Comparison of ENCODE assay signal across 9 cellular contexts in genomic region chr10:6279540-6280267, GRCh38.
DNase-seq lines count a peak whose midpoint lies in the region; ATAC-seq and TF ChIP-seq lines count a peak whose summit lies in the region.
"Had no signal": no experiment of that assay in that cellular context is flagged by ENCODE, and none has a peak within 500 bp of the region (broad histone marks: within the 10 kb centered on the region; RNA-seq: fewer than 3 reads in every experiment).

No MANE protein-coding gene starts in this region.

- H3F3A ChIP-seq in PC-9 (ENCODE audit: insufficient read depth, low read depth), result peaks cover 32% of the 10 kb centered on the region; the same call in 1 of the 2 replicates

- no peak overlapping the region for H2BK15ac ChIP-seq in neuronal stem cell (ENCODE audit: low read length)

- H3K4me1 ChIP-seq in PC-9 (replicated peaks; ENCODE audit: insufficient read depth) (peaks cover 34% of the 10 kb centered on the region), fibroblast of lung (ENCODE audit: control insufficient read depth, extremely low read depth, insufficient read depth, low read length) (peaks cover 11% of the 10 kb centered on the region), neuronal stem cell (ENCODE audit: control insufficient read depth in 2 of 2, insufficient read depth in 1 of 2, low read depth in 1 of 2, low read length in 2 of 2) (peaks cover 12 to 22% of the 10 kb centered on the region in 2 donors)

- H3K9ac ChIP-seq in fibroblast of lung (ENCODE audit: insufficient read depth, low read length) (peak overlapping the region; percentile 1), neuronal stem cell (ENCODE audit: low read depth, low read length, poor library complexity) (no peak overlapping the region)

- BruUV-seq in PC-9 (replicated peaks; lab: Mats Ljungman, UMichigan), result TSS peak; percentile 20

- H4K20me1 ChIP-seq in PC-9 (ENCODE audit: insufficient read depth) (no peaks in the 10 kb centered on the region), fibroblast of lung (ENCODE audit: control insufficient read depth, extremely low read depth, insufficient read depth, low read length) (no peaks in the 10 kb centered on the region)

- no peak overlapping the region for H2BK12ac ChIP-seq in neuronal stem cell (ENCODE audit: low read length)

- no peaks in the 10 kb centered on the region for H3K9me3 ChIP-seq in PC-9 (ENCODE audit: insufficient read depth, low read depth)
- H3K9me3 ChIP-seq in fibroblast of lung (ENCODE audit: control insufficient read depth, insufficient read depth, low read depth, low read length), result no peaks in the 10 kb centered on the region
- no peaks in the 10 kb centered on the region for H3K9me3 ChIP-seq in neuronal stem cell (replicated peaks in 1 of 2; ENCODE audit: control insufficient read depth in 2 of 2, insufficient read depth in 1 of 2, low read depth in 1 of 2, low read length in 2 of 2)
- H3K9me3 ChIP-seq: testis had no signal

- H4K8ac ChIP-seq in neuronal stem cell (ENCODE audit: low read depth, low read length), result no peak overlapping the region

- H3K4me3 ChIP-seq in PC-9 (no peak overlapping the region), fibroblast of lung (replicated peaks in 1 of 4; ENCODE audit: control extremely low read depth in 1 of 4, insufficient read depth in 1 of 4, low read depth in 3 of 4, low read length in 4 of 4) (no peak overlapping the region), neuronal stem cell (ENCODE audit: low read length in 2 of 2) (no peak overlapping the region)
- H3K4me3 ChIP-seq: testis had no signal

- intact Hi-C loops in PC-9 (cut with micrococcal nuclease; ENCODE audit: unreplicated experiment), result loop anchor here (5.0 kb wide), 1 partner anchor 77 kb away; the partner anchor contains the start of gene PFKFB3

- H2AFZ ChIP-seq in PC-9, result peak overlapping the region; percentile 72; the same call in 1 of the 2 replicates
- peak overlapping the region; percentile 67 for H2AFZ ChIP-seq in fibroblast of lung (ENCODE audit: low read length)
- H2AFZ ChIP-seq in neuronal stem cell (ENCODE audit: low read length), result peak overlapping the region; percentile 48

- no peaks in the 10 kb centered on the region for H3K79me2 ChIP-seq in PC-9 (ENCODE audit: low read depth)
- no peaks in the 10 kb centered on the region for H3K79me2 ChIP-seq in fibroblast of lung (ENCODE audit: control insufficient read depth, insufficient read depth, low read length)

- H3K9me2 ChIP-seq in PC-9 (ENCODE audit: insufficient read depth), result no peaks in the 10 kb centered on the region

- no CpG with 5 or more reads among the region's 15 CpGs for WGBS in neuronal stem cell (ENCODE audit: extremely low coverage in 2 of 2, insufficient read length in 2 of 2, insufficient replicate concordance in 1 of 2), 2 donors

- no peak overlapping the region for H3K18ac ChIP-seq in neuronal stem cell (ENCODE audit: low read length)

- H3K14ac ChIP-seq in neuronal stem cell (ENCODE audit: low read length), result no peak overlapping the region

- H3K4ac ChIP-seq in neuronal stem cell (ENCODE audit: low read length), result no peak overlapping the region

- H2BK120ac ChIP-seq in neuronal stem cell (ENCODE audit: low read depth, low read length), result no peak overlapping the region

- no peaks in the 10 kb centered on the region for H3K36me3 ChIP-seq in PC-9 (ENCODE audit: low read depth)
- H3K36me3 ChIP-seq in fibroblast of lung (ENCODE audit: control insufficient read depth, insufficient read depth, low read length), result no peaks in the 10 kb centered on the region
- H3K36me3 ChIP-seq in neuronal stem cell (replicated peaks in 1 of 2; ENCODE audit: control insufficient read depth in 2 of 2, insufficient read depth in 2 of 2, low read length in 2 of 2), result no peaks in the 10 kb centered on the region

- H3K27ac ChIP-seq in PC-9 (peak overlapping the region; percentile 77), fibroblast of lung (ENCODE audit: insufficient read depth, low read length) (no peak overlapping the region), neuronal stem cell (replicated peaks; ENCODE audit: low read length) (no peak overlapping the region)
- H3K27ac ChIP-seq: testis had no signal

- TF ChIP-seq CTCF in PC-9 (conservative IDR thresholded peaks at IDR 0.05), result no peak
- TF ChIP-seq CTCF in fibroblast of lung (conservative IDR thresholded peaks at IDR 0.05 in 1 of 2, IDR thresholded peaks at IDR 0.05 in 1 of 2; ENCODE audit: low read depth in 1 of 2, low read length in 2 of 2), result no peak

- peak; percentile 87 for DNase-seq in EL
- peak; percentile 64 to 82 for DNase-seq in PC-9
- DNase-seq in fibroblast of lung (ENCODE audit: low read depth in 2 of 2), result peak; percentile 13 to 75
- DNase-seq in neuronal stem cell (ENCODE audit: low spot score), result no peak
- DNase-seq in germinal center (ENCODE audit: low spot score), result no peak
- DNase-seq: testis had no signal

- H3K4me2 ChIP-seq in PC-9 (peak overlapping the region; percentile 59), fibroblast of lung (ENCODE audit: extremely low read depth, insufficient read depth, low read length) (no peak overlapping the region), neuronal stem cell (ENCODE audit: insufficient read depth, low read length, poor library complexity, severe bottlenecking) (no peak overlapping the region)

- no peak for TF ChIP-seq POLR2A in GM18505 (IDR thresholded peaks at IDR 0.05; ENCODE audit: borderline replicate concordance, extremely low read depth, insufficient read depth, insufficient read length)

- H3K27me3 ChIP-seq in PC-9 (ENCODE audit: insufficient read depth, low read depth) (no peaks in the 10 kb centered on the region), fibroblast of lung (ENCODE audit: control insufficient read depth, insufficient read depth, low read length) (no peaks in the 10 kb centered on the region), neuronal stem cell (ENCODE audit: control insufficient read depth in 3 of 3, insufficient read depth in 3 of 3, low read depth in 1 of 3, low read length in 3 of 3) (no peaks in the 10 kb centered on the region)
- H3K27me3 ChIP-seq: testis had no signal

- H2AK5ac ChIP-seq in neuronal stem cell (ENCODE audit: low read depth, low read length), result no peak overlapping the region

- no peaks in the 10 kb centered on the region for H3K79me1 ChIP-seq in neuronal stem cell (ENCODE audit: low read depth, low read length)

- ATAC-seq in GM18505 (IDR thresholded peaks at IDR 0.05; ENCODE audit: unreplicated experiment) (no peak), HG03108 (IDR thresholded peaks at IDR 0.05; ENCODE audit: unreplicated experiment) (no peak), GM21515 (IDR thresholded peaks at IDR 0.05; ENCODE audit: unreplicated experiment) (no peak)

- H4K91ac ChIP-seq in neuronal stem cell (ENCODE audit: low read depth, low read length, poor library complexity), result no peak overlapping the region

- CTCF ChIA-PET in PC-9 (lab: Charles Lee), result no interaction called here

- H3K23ac ChIP-seq in neuronal stem cell (ENCODE audit: low read depth, low read length, poor library complexity), result no peak overlapping the region

- no peak overlapping the region for H2BK5ac ChIP-seq in neuronal stem cell (ENCODE audit: low read length)

- POLR2A ChIA-PET in PC-9 (lab: Charles Lee; ENCODE audit: unreplicated experiment), result interaction anchor here (0.8 kb wide), 1 partner anchor 11 kb away, joined by 4 read pairs; no protein-coding TSS in a partner anchor

Comparison
In these comparisons a context has a peak if more than half of its experiments do, and no peak if none do; other contexts are left out.
1. DNase-seq: peak in EL (single experiment), PC-9 (2 of 2) and fibroblast of lung (2 of 2); none in neuronal stem cell (single experiment) and germinal center (single experiment).
2. Peak in every context shown above with its lines, with median percentiles within 50 percentile points of each other: H2AFZ ChIP-seq.